8 cellular contexts compared by ENCODE assay signal in genomic region chr11:47425611-47426010, GRCh38.
DNase-seq lines count a peak whose midpoint lies in the region; TF ChIP-seq lines count a peak whose summit lies in the region.

No MANE protein-coding gene starts in this region.

- no peak for TF ChIP-seq POLR2A in NB4 (IDR thresholded peaks at IDR 0.05; ENCODE audit: extremely low read depth, insufficient read length)

- peak overlapping the region; percentile 100 for H3K27ac Mint-ChIP-seq in nephron progenitor cell

- H3K4me3 ChIP-seq in NB4 (ENCODE audit: low read depth, low read length) = peak overlapping the region; percentile 83
- H3K4me3 ChIP-seq in effector memory CD4-positive, alpha-beta T cell (ENCODE audit: insufficient read depth, low read depth, low read length, poor library complexity, severe bottlenecking) = peak overlapping the region; percentile 93

- H3K9me3 Mint-ChIP-seq in nephron progenitor cell = no peaks in the 10 kb centered on the region

- no peak for TF ChIP-seq CTCF in C4-2B (conservative IDR thresholded peaks at IDR 0.05)
- TF ChIP-seq CTCF in NB4 (IDR thresholded peaks at IDR 0.05; ENCODE audit: low read depth, low read length) = no peak
- no peak for TF ChIP-seq CTCF in nephron progenitor cell (IDR thresholded peaks at IDR 0.05)

- peaks cover 8% of the 10 kb centered on the region for H3K4me1 ChIP-seq in effector memory CD4-positive, alpha-beta T cell (ENCODE audit: control insufficient read depth, insufficient read depth, low read length, poor library complexity, severe bottlenecking)

- peak overlapping the region; percentile 100 for H3K4me3 Mint-ChIP-seq in nephron progenitor cell

- peak overlapping the region; percentile 91 for H3K27ac ChIP-seq in C4-2B
- peak overlapping the region; percentile 79 for H3K27ac ChIP-seq in effector memory CD4-positive, alpha-beta T cell (ENCODE audit: insufficient read depth, low read length, poor library complexity, severe bottlenecking)

- H3K36me3 Mint-ChIP-seq in nephron progenitor cell (ENCODE audit: low read depth) = peaks cover 44% of the 10 kb centered on the region

- no peaks in the 10 kb centered on the region for H3K9me3 ChIP-seq in effector memory CD4-positive, alpha-beta T cell (ENCODE audit: control insufficient read depth, low read length)

- H3K27me3 ChIP-seq in effector memory CD4-positive, alpha-beta T cell (replicated peaks; ENCODE audit: control insufficient read depth, insufficient read depth, low read length, poor library complexity, severe bottlenecking) = no peaks in the 10 kb centered on the region

- H3K27me3 Mint-ChIP-seq in nephron progenitor cell (ENCODE audit: low read depth, poor library complexity) = no peaks in the 10 kb centered on the region

- peaks cover 24% of the 10 kb centered on the region for H3K4me1 Mint-ChIP-seq in nephron progenitor cell

- peaks cover 38% of the 10 kb centered on the region for H3K36me3 ChIP-seq in effector memory CD4-positive, alpha-beta T cell (ENCODE audit: control insufficient read depth, insufficient read depth, low read length)

- no peak for DNase-seq in NB4 (ENCODE audit: low read depth)
- DNase-seq in effector memory CD4-positive, alpha-beta T cell = no peak
- DNase-seq in nephron progenitor cell = no peak
- no peak for DNase-seq in NCI-H526 treated with DMSO at 0.1 percent for 48 hours (lab: John Stamatoyannopoulos, UW)
- DNase-seq in DMS 273 (lab: John Stamatoyannopoulos, UW; ENCODE audit: unreplicated experiment) = no peak
- no peak for DNase-seq in foreskin melanocyte
- no peak for DNase-seq in NCI-H2227 treated with DMSO at 0.1 percent for 48 hours (lab: John Stamatoyannopoulos, UW)
